Comparison of ENCODE assay signal across 39 cellular contexts in the genomic region with DNA sequence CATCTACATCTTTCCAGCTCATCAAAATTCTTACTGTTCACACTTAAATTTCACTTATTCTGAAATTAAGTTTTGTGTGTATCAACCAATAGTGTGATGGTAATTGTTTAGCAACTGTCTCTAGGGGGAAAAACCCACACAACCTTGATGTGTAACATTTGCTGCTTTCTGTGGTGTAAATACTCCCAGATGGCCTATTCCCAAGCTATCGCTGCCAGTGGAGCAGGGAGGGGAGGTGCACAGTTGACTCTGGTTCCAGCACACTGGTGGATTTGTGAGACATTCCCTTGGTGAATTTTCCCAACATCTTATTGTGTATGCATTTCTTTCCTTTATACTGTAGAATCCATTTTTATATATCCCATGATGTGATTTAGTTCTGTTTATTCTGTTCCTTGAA.
"Had no signal": no experiment of that assay in that cellular context is flagged by ENCODE, and none has a peak within 500 bp of the region (broad histone marks: within the 10 kb centered on the region; RNA-seq: fewer than 3 reads in every experiment).

No MANE protein-coding gene starts in this region.

- H3K4me3 ChIP-seq: adrenal gland, ascending aorta, body of pancreas, breast epithelium, cardiac muscle cell had no signal

- FAIRE-seq: astrocyte, bronchial epithelial cell had no signal

- H3K36me3 Mint-ChIP-seq: activated naive CD4-positive, alpha-beta T cell treated with anti-CD3 and anti-CD28 coated beads, Interleukin-2, amount 10 ng/mL, durations not matched to agents 7 days and 5 days; activated naive CD4-positive, alpha-beta T cell treated with anti-CD3 and anti-CD28 coated beads, Interleukin-2, amount 50 U/mL, for 24 hours; activated naive CD4-positive, alpha-beta T cell treated with anti-CD3 and anti-CD28 coated beads, Interleukin-2, amount 50 U/mL, for 72 hours; activated naive CD8-positive, alpha-beta T cell; activated naive CD8-positive, alpha-beta T cell treated with anti-CD3 and anti-CD28 coated beads for 36 hours; activated naive CD8-positive, alpha-beta T cell treated with anti-CD3 and anti-CD28 coated beads, Interleukin-2, amount 10 ng/mL, durations not matched to agents 7 days and 5 days; brain had no signal

- H3K4me3 Mint-ChIP-seq: activated naive CD4-positive, alpha-beta T cell treated with anti-CD3 and anti-CD28 coated beads for 36 hours; activated naive CD4-positive, alpha-beta T cell treated with anti-CD3 and anti-CD28 coated beads, Interleukin-2, amount 10 ng/mL, durations not matched to agents 7 days and 5 days; activated naive CD4-positive, alpha-beta T cell treated with anti-CD3 and anti-CD28 coated beads, Interleukin-2, amount 50 U/mL, for 24 hours; activated naive CD8-positive, alpha-beta T cell; activated naive CD8-positive, alpha-beta T cell treated with anti-CD3 and anti-CD28 coated beads for 36 hours; activated naive CD8-positive, alpha-beta T cell treated with anti-CD3 and anti-CD28 coated beads, Interleukin-2, amount 10 ng/mL, durations not matched to agents 7 days and 5 days; activated naive CD8-positive, alpha-beta T cell treated with anti-CD3 and anti-CD28 coated beads, Interleukin-2, amount 50 U/mL, for 24 hours; activated T-cell treated with anti-CD3 and anti-CD28 coated beads, Interleukin-2, amount 50 U/mL, for 24 hours; activated T-cell treated with anti-CD3 and anti-CD28 coated beads, Interleukin-2, amount 50 U/mL, for 4 hours; activated T-helper 1 cell treated with anti-CD3 and anti-CD28 coated beads, Interleukin-12 subunit alpha, Interleukin-12 subunit beta, Interleukin-2, Interleukin-4 antibody, amounts not matched to agents 30 ng/mL and 10 ng/mL and 1 ng/mL, durations not matched to agents 14 hours and 24 hours and 36 hours; activated T-helper 17 cell treated with anti-CD3 and anti-CD28 coated beads, Interleukin-2, amount 50 U/mL, for 72 hours; brain; central memory CD8-positive, alpha-beta T cell had no signal

- H3K27me3 Mint-ChIP-seq: activated naive CD4-positive, alpha-beta T cell treated with anti-CD3 and anti-CD28 coated beads, Interleukin-2, amount 50 U/mL, for 24 hours; activated naive CD8-positive, alpha-beta T cell; activated naive CD8-positive, alpha-beta T cell treated with anti-CD3 and anti-CD28 coated beads, Interleukin-2, amount 50 U/mL, for 24 hours had no signal

- H3K9me3 ChIP-seq: adrenal gland, ascending aorta, body of pancreas, breast epithelium had no signal

- DNase-seq: activated effector memory CD4-positive, alpha-beta T cell treated with anti-CD3 and anti-CD28 coated beads, Interleukin-2, amount 50 U/mL, for 16 hours; activated effector memory CD4-positive, alpha-beta T cell treated with Interleukin-2 at 50 U/mL for 16 hours; activated gamma-delta T cell; activated gamma-delta T cell treated with Interleukin-2 at 50 U/mL for 16 hours; activated naive CD4-positive, alpha-beta T cell; activated naive CD4-positive, alpha-beta T cell treated with anti-CD3 and anti-CD28 coated beads for 36 hours; activated naive CD4-positive, alpha-beta T cell treated with anti-CD3 and anti-CD28 coated beads, Interleukin-2, amount 10 ng/mL, durations not matched to agents 7 days and 5 days; activated naive CD4-positive, alpha-beta T cell treated with anti-CD3 and anti-CD28 coated beads, Interleukin-2, amount 50 U/mL, for 16 hours; activated naive CD4-positive, alpha-beta T cell treated with Interleukin-2 at 50 U/mL for 16 hours; activated naive CD8-positive, alpha-beta T cell treated with anti-CD3 and anti-CD28 coated beads for 36 hours; activated naive CD8-positive, alpha-beta T cell treated with anti-CD3 and anti-CD28 coated beads, Interleukin-2, amount 10 ng/mL, durations not matched to agents 7 days and 5 days; activated naive CD8-positive, alpha-beta T cell treated with anti-CD3 and anti-CD28 coated beads, Interleukin-2, amount 50 U/mL, for 24 hours; activated T-cell treated with anti-CD3 and anti-CD28 coated beads for 4 hours; activated T-cell treated with anti-CD3 and anti-CD28 coated beads, Interleukin-2, amount 50 U/mL, for 24 hours; activated T-cell treated with anti-CD3 and anti-CD28 coated beads, Interleukin-2, amount 50 U/mL, for 4 hours; activated T-cell treated with anti-CD3 and anti-CD28 coated beads, Interleukin-2, amount 50 U/mL, for 48 hours; adrenal gland; amniotic stem cell; amygdala; anterior cingulate cortex; aorta; body of pancreas; brain microvascular endothelial cell; caudate nucleus; central memory CD4-positive, alpha-beta T cell; cerebellar nuclear complex had no signal

- H3K27ac Mint-ChIP-seq: activated naive CD4-positive, alpha-beta T cell treated with anti-CD3 and anti-CD28 coated beads for 36 hours; activated naive CD4-positive, alpha-beta T cell treated with anti-CD3 and anti-CD28 coated beads, Interleukin-2, amount 10 ng/mL, durations not matched to agents 7 days and 5 days; activated naive CD4-positive, alpha-beta T cell treated with anti-CD3 and anti-CD28 coated beads, Interleukin-2, amount 50 U/mL, for 24 hours; activated naive CD4-positive, alpha-beta T cell treated with anti-CD3 and anti-CD28 coated beads, Interleukin-2, amount 50 U/mL, for 72 hours; activated naive CD8-positive, alpha-beta T cell; activated naive CD8-positive, alpha-beta T cell treated with anti-CD3 and anti-CD28 coated beads for 36 hours; activated naive CD8-positive, alpha-beta T cell treated with anti-CD3 and anti-CD28 coated beads, Interleukin-2, amount 10 ng/mL, durations not matched to agents 7 days and 5 days; activated naive CD8-positive, alpha-beta T cell treated with anti-CD3 and anti-CD28 coated beads, Interleukin-2, amount 50 U/mL, for 24 hours; activated T-cell treated with anti-CD3 and anti-CD28 coated beads, Interleukin-2, amount 50 U/mL, for 24 hours; activated T-helper 1 cell treated with anti-CD3 and anti-CD28 coated beads, Interleukin-12 subunit alpha, Interleukin-12 subunit beta, Interleukin-2, Interleukin-4 antibody, amounts not matched to agents 30 ng/mL and 10 ng/mL and 1 ng/mL, durations not matched to agents 14 hours and 24 hours and 36 hours; activated T-helper 17 cell treated with anti-CD3 and anti-CD28 coated beads, Interleukin-2, amount 50 U/mL, for 72 hours; activated T-helper 2 cell treated with anti-CD3 and anti-CD28 coated beads, Interferon-gamma antibody, Interleukin-2, Interleukin-4, amounts not matched to agents 10 μg/mL and 5 μg/mL and 100 μg/mL, durations not matched to agents 14 hours and 24 hours and 36 hours; brain had no signal

- H3K4me1 Mint-ChIP-seq: activated naive CD4-positive, alpha-beta T cell treated with anti-CD3 and anti-CD28 coated beads, Interleukin-2, amount 10 ng/mL, durations not matched to agents 7 days and 5 days; activated naive CD4-positive, alpha-beta T cell treated with anti-CD3 and anti-CD28 coated beads, Interleukin-2, amount 50 U/mL, for 24 hours; activated naive CD8-positive, alpha-beta T cell treated with anti-CD3 and anti-CD28 coated beads, Interleukin-2, amount 50 U/mL, for 24 hours; activated T-helper 17 cell treated with anti-CD3 and anti-CD28 coated beads, Interleukin-2, amount 50 U/mL, for 72 hours; central memory CD8-positive, alpha-beta T cell had no signal

- H3K9me3 Mint-ChIP-seq: activated naive CD4-positive, alpha-beta T cell treated with anti-CD3 and anti-CD28 coated beads for 36 hours; activated naive CD4-positive, alpha-beta T cell treated with anti-CD3 and anti-CD28 coated beads, Interleukin-2, amount 10 ng/mL, durations not matched to agents 7 days and 5 days; activated naive CD4-positive, alpha-beta T cell treated with anti-CD3 and anti-CD28 coated beads, Interleukin-2, amount 50 U/mL, for 24 hours; activated naive CD4-positive, alpha-beta T cell treated with anti-CD3 and anti-CD28 coated beads, Interleukin-2, amount 50 U/mL, for 72 hours; activated naive CD8-positive, alpha-beta T cell treated with anti-CD3 and anti-CD28 coated beads for 36 hours; activated naive CD8-positive, alpha-beta T cell treated with anti-CD3 and anti-CD28 coated beads, Interleukin-2, amount 10 ng/mL, durations not matched to agents 7 days and 5 days; activated naive CD8-positive, alpha-beta T cell treated with anti-CD3 and anti-CD28 coated beads, Interleukin-2, amount 50 U/mL, for 24 hours; activated T-cell treated with anti-CD3 and anti-CD28 coated beads, Interleukin-2, amount 50 U/mL, for 24 hours; activated T-cell treated with anti-CD3 and anti-CD28 coated beads, Interleukin-2, amount 50 U/mL, for 4 hours; activated T-helper 1 cell treated with anti-CD3 and anti-CD28 coated beads, Interleukin-12 subunit alpha, Interleukin-12 subunit beta, Interleukin-2, Interleukin-4 antibody, amounts not matched to agents 30 ng/mL and 10 ng/mL and 1 ng/mL, durations not matched to agents 14 hours and 24 hours and 36 hours; activated T-helper 17 cell treated with anti-CD3 and anti-CD28 coated beads, Interleukin-2, amount 50 U/mL, for 72 hours; activated T-helper 2 cell treated with anti-CD3 and anti-CD28 coated beads, Interferon-gamma antibody, Interleukin-2, Interleukin-4, amounts not matched to agents 10 μg/mL and 5 μg/mL and 100 μg/mL, durations not matched to agents 14 hours and 24 hours and 36 hours; central memory CD8-positive, alpha-beta T cell had no signal

- H3K27me3 ChIP-seq: adrenal gland, ascending aorta, body of pancreas, brain microvascular endothelial cell, cardiac muscle cell had no signal

- H3K4me1 ChIP-seq: adrenal gland, ascending aorta, body of pancreas, breast epithelium had no signal

- H3K27ac ChIP-seq: adrenal gland, ascending aorta, body of pancreas, brain microvascular endothelial cell, breast epithelium, cardiac muscle cell had no signal

- ATAC-seq: activated naive CD4-positive, alpha-beta T cell treated with anti-CD3 and anti-CD28 coated beads, Interleukin-2, amount 50 U/mL, for 72 hours; activated naive CD8-positive, alpha-beta T cell treated with anti-CD3 and anti-CD28 coated beads, Interleukin-2, amount 50 U/mL, for 24 hours; activated T-cell treated with anti-CD3 and anti-CD28 coated beads, Interleukin-2, amount 50 U/mL, for 4 hours; activated T-helper 17 cell treated with anti-CD3 and anti-CD28 coated beads, Interleukin-2, amount 50 U/mL, for 72 hours; body of pancreas had no signal

- H3K36me3 ChIP-seq: adrenal gland, ascending aorta, brain microvascular endothelial cell, breast epithelium, cardiac muscle cell had no signal
